Comparison of ENCODE assay signal across 13 cellular contexts in genomic region chr17:60141111-60142018, GRCh38. TPM values are rescaled to one million over a fixed set of nuclear protein-coding genes. Genes with fewer than 3 reads are reported as not detected.
DNase-seq lines count a peak whose midpoint lies in the region; ATAC-seq, FAIRE-seq and TF ChIP-seq lines count a peak whose summit lies in the region.
"Had no signal": no experiment of that assay in that cellular context is flagged by ENCODE, and none has a peak within 500 bp of the region (broad histone marks: within the 10 kb centered on the region; RNA-seq: fewer than 3 reads in every experiment).

No MANE protein-coding gene starts in this region.

- H3K4me1 Mint-ChIP-seq in stimulated activated naive CD8-positive, alpha-beta T cell treated with anti-CD3 and anti-CD28 coated beads, Interleukin-15, amount 100 ng/mL, for 72 hours, result peaks cover 45% of the 10 kb centered on the region
- peaks cover 59% of the 10 kb centered on the region for H3K4me1 Mint-ChIP-seq in brain

- no peaks in the 10 kb centered on the region for H3K36me3 Mint-ChIP-seq in brain
- H3K36me3 Mint-ChIP-seq: CD8-positive, alpha-beta T cell had no signal

- no peak for ATAC-seq in stimulated activated naive CD8-positive, alpha-beta T cell treated with anti-CD3 and anti-CD28 coated beads, Interleukin-15, amount 100 ng/mL, for 72 hours
- ATAC-seq in stimulated activated naive CD8-positive, alpha-beta T cell treated with anti-CD3 and anti-CD28 coated beads, Interleukin-15, Interleukin-2, amounts not matched to agents 100 U/mL and 50 U/mL, for 24 hours, result no peak
- no peak for ATAC-seq in GM18498 (IDR thresholded peaks at IDR 0.05; ENCODE audit: unreplicated experiment)
- ATAC-seq: activated CD8-positive, alpha-beta T cell treated with anti-CD3 and anti-CD28 coated beads, Interleukin-2, amount 10 ng/mL, durations not matched to agents 7 days and 5 days; CD8-positive, alpha-beta T cell had no signal

- peak; percentile 55 for FAIRE-seq in urothelium cell line (lab: Jason Lieb, UNC)
- FAIRE-seq: islet of Langerhans had no signal

- H3K4me3 Mint-ChIP-seq in stimulated activated naive CD8-positive, alpha-beta T cell treated with anti-CD3 and anti-CD28 coated beads, Interleukin-15, amount 100 ng/mL, for 72 hours, result peak overlapping the region; percentile 38 to 53
- H3K4me3 Mint-ChIP-seq in brain, result peak overlapping the region; percentile 71 to 82 (median 80)
- H3K4me3 Mint-ChIP-seq: activated CD8-positive, alpha-beta T cell treated with anti-CD3 and anti-CD28 coated beads, Interleukin-2, amount 10 ng/mL, durations not matched to agents 7 days and 5 days; CD8-positive, alpha-beta T cell had no signal

- H3K27me3 Mint-ChIP-seq in stimulated activated naive CD8-positive, alpha-beta T cell treated with anti-CD3 and anti-CD28 coated beads, Interleukin-15, amount 100 ng/mL, for 72 hours, result peaks cover 100% of the 10 kb centered on the region
- peaks cover 100% of the 10 kb centered on the region for H3K27me3 Mint-ChIP-seq in brain

- no peak for DNase-seq in stimulated activated naive CD8-positive, alpha-beta T cell treated with anti-CD3 and anti-CD28 coated beads, Interleukin-15, amount 100 ng/mL, for 72 hours
- no peak for DNase-seq in stimulated activated naive CD8-positive, alpha-beta T cell treated with anti-CD3 and anti-CD28 coated beads, Interleukin-15, Interleukin-2, amounts not matched to agents 100 U/mL and 50 U/mL, for 24 hours
- DNase-seq in islet precursor cell (peak; percentile 83), urothelium cell line (ENCODE audit: low spot score) (no peak)
- no peak for DNase-seq in activated CD8-positive, alpha-beta memory T cell treated with anti-CD3 and anti-CD28 coated beads, Interleukin-2, amount 50 U/mL, for 4 hours
- DNase-seq in effector CD4-positive, alpha-beta T cell, result no peak
- DNase-seq: activated CD8-positive, alpha-beta T cell treated with anti-CD3 and anti-CD28 coated beads, Interleukin-2, amount 10 ng/mL, durations not matched to agents 7 days and 5 days; CD8-positive, alpha-beta T cell; central memory CD4-positive, alpha-beta T cell; stimulated activated CD4-positive, alpha-beta T cell treated with anti-CD3 and anti-CD28 coated beads, Interleukin-12 subunit alpha, Interleukin-12 subunit beta, amount 100 ng/mL, for 4 hours had no signal

- no peak overlapping the region for H3K27ac Mint-ChIP-seq in stimulated activated naive CD8-positive, alpha-beta T cell treated with anti-CD3 and anti-CD28 coated beads, Interleukin-15, amount 100 ng/mL, for 72 hours
- H3K27ac Mint-ChIP-seq in brain, result peak overlapping the region in 1 of 5 experiments; percentile 49
- H3K27ac Mint-ChIP-seq: activated CD8-positive, alpha-beta T cell treated with anti-CD3 and anti-CD28 coated beads, Interleukin-2, amount 10 ng/mL, durations not matched to agents 7 days and 5 days; CD8-positive, alpha-beta T cell had no signal

- no peak for TF ChIP-seq CTCF in brain (conservative IDR thresholded peaks at IDR 0.05)

- H3K9me3 Mint-ChIP-seq in stimulated activated naive CD8-positive, alpha-beta T cell treated with anti-CD3 and anti-CD28 coated beads, Interleukin-15, amount 100 ng/mL, for 72 hours, result no peaks in the 10 kb centered on the region
- H3K9me3 Mint-ChIP-seq in brain, result peaks cover 0 to 7% (median 0%) of the 10 kb centered on the region in 5 experiments
- H3K9me3 Mint-ChIP-seq: CD8-positive, alpha-beta T cell had no signal

RNA-seq across cellular contexts. Expression of gene CA4, which starts 8.4 kb away (rescaled TPM):
- polyA plus RNA-seq in brain (ENCODE audit: insufficient read depth, low read depth, low replicate concordance), result 21.7 TPM
